ENCODE assay signal across 8 cellular contexts in genomic region chr1:43978551-43979260, GRCh38. TPM values are rescaled to one million over a fixed set of nuclear protein-coding genes. Genes with fewer than 3 reads are reported as not detected.
DNase-seq lines count a peak whose midpoint lies in the region; ATAC-seq and TF ChIP-seq lines count a peak whose summit lies in the region.

B4GALT2 (plus strand) TSS chr1:43979210; CDS start chr1:43981161, 1,951 bp downstream.

- no peaks in the 10 kb centered on the region for H3K4me1 ChIP-seq in cardiac muscle cell (ENCODE audit: low read depth)
- H3K4me1 ChIP-seq in ovary (ENCODE audit: insufficient read depth) = peaks cover 15% of the 10 kb centered on the region

- H3K27me3 Mint-ChIP-seq in activated naive CD8-positive, alpha-beta T cell treated with anti-CD3 and anti-CD28 coated beads for 36 hours = peaks cover 5% of the 10 kb centered on the region

- H3K4me3 ChIP-seq in cardiac muscle cell (peak within 1 kb of the TSS; percentile 92), ovary (peak within 1 kb of the TSS; percentile 84)

- TF ChIP-seq POLR2A in ovary (IDR thresholded peaks at IDR 0.05) = no peak

- H3K4me1 Mint-ChIP-seq in activated naive CD8-positive, alpha-beta T cell treated with anti-CD3 and anti-CD28 coated beads for 36 hours = peaks cover 41% of the 10 kb centered on the region

- H3K27ac ChIP-seq in cardiac muscle cell (no peak within 1 kb of the TSS), ovary (peak within 1 kb of the TSS; percentile 49 to 64)

- ATAC-seq in GM19397 (IDR thresholded peaks at IDR 0.05; ENCODE audit: unreplicated experiment) = no peak

- no peak for TF ChIP-seq CTCF in cardiac muscle cell (IDR thresholded peaks at IDR 0.05; ENCODE audit: low read depth, low read length)
- no peak for TF ChIP-seq CTCF in ovary (IDR thresholded peaks at IDR 0.05)

- H3K27ac Mint-ChIP-seq in activated naive CD8-positive, alpha-beta T cell treated with anti-CD3 and anti-CD28 coated beads for 36 hours = peak within 1 kb of the TSS; percentile 85

- H3K9me3 ChIP-seq in cardiac muscle cell (ENCODE audit: low read depth) (no peaks in the 10 kb centered on the region), ovary (no peaks in the 10 kb centered on the region)

- 4 to 7% (median 6%) methylated on average over 23 to 54 of the region's 54 CpGs for WGBS in ovary, 3 donors

- H3K36me3 ChIP-seq in cardiac muscle cell = peaks cover 11% of the 10 kb centered on the region
- no peaks in the 10 kb centered on the region for H3K36me3 ChIP-seq in ovary

- H3K9me3 Mint-ChIP-seq in activated naive CD8-positive, alpha-beta T cell treated with anti-CD3 and anti-CD28 coated beads for 36 hours = no peaks in the 10 kb centered on the region

- peaks cover 47% of the 10 kb centered on the region for H3K36me3 Mint-ChIP-seq in activated naive CD8-positive, alpha-beta T cell treated with anti-CD3 and anti-CD28 coated beads for 36 hours

- H3K27me3 ChIP-seq in cardiac muscle cell (no peaks in the 10 kb centered on the region), ovary (no peaks in the 10 kb centered on the region)

- DNase-seq in stimulated activated naive CD4-positive, alpha-beta T cell treated with Interleukin-2 at 50 U/mL for 16 hours (lab: John Stamatoyannopoulos, UW) = peak; percentile 19
- no peak for DNase-seq in stimulated activated naive CD4-positive, alpha-beta T cell (lab: John Stamatoyannopoulos, UW)
- peak; percentile 81 for DNase-seq in NCI-H82 (lab: John Stamatoyannopoulos, UW)
- peak; percentile 71 for DNase-seq in activated naive CD8-positive, alpha-beta T cell treated with anti-CD3 and anti-CD28 coated beads for 36 hours
- DNase-seq in cardiac muscle cell (ENCODE audit: low read depth in 1 of 2, low spot score in 1 of 2) = peak; percentile 45 to 46
- peak; percentile 40 to 76 (median 62) for DNase-seq in ovary
- DNase-seq in NCI-H2107 (lab: John Stamatoyannopoulos, UW) = no peak

- TF ChIP-seq EP300 in ovary (IDR thresholded peaks at IDR 0.05) = no peak

- intact Hi-C loops in ovary (cut with DNase I) = no loop called here

- H3K4me3 Mint-ChIP-seq in activated naive CD8-positive, alpha-beta T cell treated with anti-CD3 and anti-CD28 coated beads for 36 hours = peak within 1 kb of the TSS; percentile 90

RNA-seq across cellular contexts. Expression of gene B4GALT2, which starts in this region (rescaled TPM):
- 10 to 100 TPM; 38.5 to 41.6 TPM for total RNA-seq in activated naive CD8-positive, alpha-beta T cell treated with anti-CD3 and anti-CD28 coated beads for 36 hours
- total RNA-seq in cardiac muscle cell (81.6 and 83.3 TPM in 2 replicates), ovary (10 to 100 TPM; 11.9 to 51.3 (median 33.9) TPM)
- polyA plus RNA-seq in cardiac muscle cell (97.4 and 97.6 TPM in 2 replicates), ovary (10 to 100 TPM; 14.4 to 22.1 TPM)

Comparison
In these comparisons a context has a peak if more than half of its experiments do, and no peak if none do; other contexts are left out.
1. DNase-seq: peak in stimulated activated naive CD4-positive, alpha-beta T cell treated with Interleukin-2 at 50 U/mL for 16 hours (single experiment), NCI-H82 (single experiment), activated naive CD8-positive, alpha-beta T cell treated with anti-CD3 and anti-CD28 coated beads for 36 hours (single experiment), cardiac muscle cell (2 of 2) and ovary (5 of 5); none in stimulated activated naive CD4-positive, alpha-beta T cell (0 of 6) and NCI-H2107 (single experiment).